In genomic region chr2:234403074-234403473, GRCh38 we compare ENCODE assay signal across 16 cellular contexts.
DNase-seq lines count a peak whose midpoint lies in the region; ATAC-seq and TF ChIP-seq lines count a peak whose summit lies in the region.
"Had no signal": no experiment of that assay in that cellular context is flagged by ENCODE, and none has a peak within 500 bp of the region (broad histone marks: within the 10 kb centered on the region; RNA-seq: fewer than 3 reads in every experiment).

No MANE protein-coding gene starts in this region.

- H3K4me1 Mint-ChIP-seq in activated naive CD8-positive, alpha-beta T cell treated with anti-CD3 and anti-CD28 coated beads, Interleukin-2, amount 50 U/mL, for 24 hours, result peaks cover 60% of the 10 kb centered on the region

- no peak overlapping the region for H4K91ac ChIP-seq in mesenchymal stem cell (ENCODE audit: low read length)

- H3K27me3 Mint-ChIP-seq in activated naive CD8-positive, alpha-beta T cell treated with anti-CD3 and anti-CD28 coated beads, Interleukin-2, amount 50 U/mL, for 24 hours, result peaks cover 1% of the 10 kb centered on the region
- H3K27me3 Mint-ChIP-seq: effector memory CD8-positive, alpha-beta T cell had no signal

- no peak overlapping the region for H3K4ac ChIP-seq in mesenchymal stem cell (ENCODE audit: low read depth in 1 of 2, low read length in 2 of 2)

- H3K27ac ChIP-seq in mesenchymal stem cell (ENCODE audit: low read length, poor library complexity, severe bottlenecking), result no peak overlapping the region
- no peak overlapping the region for H3K27ac ChIP-seq in smooth muscle cell (ENCODE audit: low read depth)
- H3K27ac ChIP-seq: C4-2B, foreskin keratinocyte had no signal

- H3K23ac ChIP-seq in mesenchymal stem cell (ENCODE audit: low read length in 2 of 2), result no peak overlapping the region

- H3K4me1 ChIP-seq in mesenchymal stem cell (ENCODE audit: control insufficient read depth, insufficient read depth, low read depth, low read length) (peaks cover 10% of the 10 kb centered on the region), smooth muscle cell (ENCODE audit: low read depth) (no peaks in the 10 kb centered on the region)
- H3K4me1 ChIP-seq: foreskin keratinocyte had no signal

- peak overlapping the region; percentile 11 for H2AK5ac ChIP-seq in mesenchymal stem cell (ENCODE audit: low read length, severe bottlenecking)

- H2BK12ac ChIP-seq in mesenchymal stem cell (ENCODE audit: low read length in 2 of 2), result no peak overlapping the region

- H3K4me3 ChIP-seq in AG09309 (ENCODE audit: control insufficient read depth, low read depth, low read length) (no peak overlapping the region), mesenchymal stem cell (ENCODE audit: insufficient read depth in 1 of 2, low read depth in 1 of 2, low read length in 2 of 2) (no peak overlapping the region), smooth muscle cell (no peak overlapping the region)

- H3K79me2 ChIP-seq in smooth muscle cell (ENCODE audit: low read depth), result no peaks in the 10 kb centered on the region

- no peak overlapping the region for H2BK15ac ChIP-seq in mesenchymal stem cell (ENCODE audit: low read depth, poor library complexity, severe bottlenecking)

- no peak for ATAC-seq in activated naive CD8-positive, alpha-beta T cell treated with anti-CD3 and anti-CD28 coated beads, Interleukin-2, amount 50 U/mL, for 24 hours
- no peak for ATAC-seq in GM19351 (IDR thresholded peaks at IDR 0.05; ENCODE audit: unreplicated experiment)
- no peak for ATAC-seq in HG03159 (IDR thresholded peaks at IDR 0.05; ENCODE audit: unreplicated experiment)
- ATAC-seq: effector memory CD8-positive, alpha-beta T cell; foreskin keratinocyte; left ventricle myocardium superior had no signal

- H3K14ac ChIP-seq in mesenchymal stem cell (ENCODE audit: low read length in 2 of 2), result no peak overlapping the region

- TF ChIP-seq CTCF in AG09309 (IDR thresholded peaks at IDR 0.05; ENCODE audit: control insufficient read depth, insufficient read depth, low read depth, low read length, missing control alignments) (no peak), smooth muscle cell (IDR thresholded peaks at IDR 0.05; ENCODE audit: borderline replicate concordance, insufficient read depth, poor library complexity, severe bottlenecking) (no peak)

- H3K4me2 ChIP-seq in mesenchymal stem cell (ENCODE audit: low read length, poor library complexity, severe bottlenecking), result no peak overlapping the region
- H3K4me2 ChIP-seq in smooth muscle cell, result no peak overlapping the region

- no peaks in the 10 kb centered on the region for H4K20me1 ChIP-seq in smooth muscle cell (ENCODE audit: low read depth)

- H2BK5ac ChIP-seq in mesenchymal stem cell (ENCODE audit: low read depth, low read length, poor library complexity, severe bottlenecking), result no peak overlapping the region

- no peak overlapping the region for H4K8ac ChIP-seq in mesenchymal stem cell (ENCODE audit: low read length)

- H3K4me3 Mint-ChIP-seq in activated naive CD8-positive, alpha-beta T cell treated with anti-CD3 and anti-CD28 coated beads, Interleukin-2, amount 50 U/mL, for 24 hours, result no peak overlapping the region
- H3K4me3 Mint-ChIP-seq: effector memory CD8-positive, alpha-beta T cell had no signal

- H3K9ac ChIP-seq in mesenchymal stem cell (ENCODE audit: low read length) (no peak overlapping the region), smooth muscle cell (ENCODE audit: low read depth) (no peak overlapping the region)

- H3F3A ChIP-seq in smooth muscle cell (ENCODE audit: low read depth), result no peaks in the 10 kb centered on the region

- H3K9me3 ChIP-seq in mesenchymal stem cell (ENCODE audit: control insufficient read depth, low read length), result no peaks in the 10 kb centered on the region
- H3K9me3 ChIP-seq in smooth muscle cell (replicated peaks; ENCODE audit: low read depth), result no peaks in the 10 kb centered on the region

- H3K27ac Mint-ChIP-seq in activated naive CD8-positive, alpha-beta T cell treated with anti-CD3 and anti-CD28 coated beads, Interleukin-2, amount 50 U/mL, for 24 hours, result peak overlapping the region; percentile 39

- no peak overlapping the region for H3K18ac ChIP-seq in mesenchymal stem cell (ENCODE audit: low read depth in 1 of 2, low read length in 2 of 2)

- no peaks in the 10 kb centered on the region for H3K79me1 ChIP-seq in mesenchymal stem cell (replicated peaks; ENCODE audit: low read length, poor library complexity, severe bottlenecking)

- no peaks in the 10 kb centered on the region for H3K36me3 ChIP-seq in mesenchymal stem cell (ENCODE audit: control insufficient read depth in 1 of 2, insufficient read depth in 2 of 2, low read depth in 1 of 2, low read length in 2 of 2)
- H3K36me3 ChIP-seq in smooth muscle cell (ENCODE audit: low read depth), result no peaks in the 10 kb centered on the region

- no peaks in the 10 kb centered on the region for H3K36me3 Mint-ChIP-seq in activated naive CD8-positive, alpha-beta T cell treated with anti-CD3 and anti-CD28 coated beads, Interleukin-2, amount 50 U/mL, for 24 hours (ENCODE audit: low read depth)

- no peaks in the 10 kb centered on the region for H3K27me3 ChIP-seq in mesenchymal stem cell (ENCODE audit: control insufficient read depth in 1 of 2, insufficient read depth in 1 of 2, low read length in 2 of 2)
- H3K27me3 ChIP-seq in smooth muscle cell (ENCODE audit: low read depth), result no peaks in the 10 kb centered on the region
- H3K27me3 ChIP-seq: foreskin keratinocyte had no signal

- H2BK120ac ChIP-seq in mesenchymal stem cell (ENCODE audit: low read depth, low read length), result no peak overlapping the region

- DNase-seq in AG09309 (ENCODE audit: low read depth), result peak; percentile 65
- peak; percentile 63 for DNase-seq in ELR (ENCODE audit: low read depth)
- DNase-seq in activated naive CD8-positive, alpha-beta T cell treated with anti-CD3 and anti-CD28 coated beads, Interleukin-2, amount 50 U/mL, for 24 hours, result no peak
- no peak for DNase-seq in mesenchymal stem cell
- DNase-seq in smooth muscle cell (lab: John Stamatoyannopoulos, UW; ENCODE audit: unreplicated experiment), result no peak
- DNase-seq: activated CD8-positive, alpha-beta memory T cell treated with anti-CD3 and anti-CD28 coated beads, Interleukin-2, amount 50 U/mL, for 4 hours; caudate nucleus; DMS79; effector memory CD8-positive, alpha-beta T cell; foreskin keratinocyte; left ventricle myocardium superior; NCI-H1694 treated with DMSO at 0.1 percent for 48 hours; NCI-H446 treated with DMSO at 0.1 percent for 48 hours had no signal

- H2AFZ ChIP-seq in mesenchymal stem cell (ENCODE audit: low read depth, low read length) (no peak overlapping the region), smooth muscle cell (ENCODE audit: low read depth) (no peak overlapping the region)

- no peaks in the 10 kb centered on the region for H3K9me3 Mint-ChIP-seq in activated naive CD8-positive, alpha-beta T cell treated with anti-CD3 and anti-CD28 coated beads, Interleukin-2, amount 50 U/mL, for 24 hours
- H3K9me3 Mint-ChIP-seq: effector memory CD8-positive, alpha-beta T cell had no signal

- WGBS in mesenchymal stem cell, result 89% methylated on average over 8 of the region's 8 CpGs
- WGBS in smooth muscle cell (ENCODE audit: low lambda C conversion rate), result 90% methylated on average over 8 of the region's 8 CpGs

Comparison
In these comparisons a context has a peak if more than half of its experiments do, and no peak if none do; other contexts are left out.
1. DNase-seq: peak in AG09309 (single experiment) and ELR (single experiment); none in activated naive CD8-positive, alpha-beta T cell treated with anti-CD3 and anti-CD28 coated beads, Interleukin-2, amount 50 U/mL, for 24 hours (single experiment), mesenchymal stem cell (single experiment) and smooth muscle cell (single experiment).